ENCODE assay signal across 14 cellular contexts in the genomic region with DNA sequence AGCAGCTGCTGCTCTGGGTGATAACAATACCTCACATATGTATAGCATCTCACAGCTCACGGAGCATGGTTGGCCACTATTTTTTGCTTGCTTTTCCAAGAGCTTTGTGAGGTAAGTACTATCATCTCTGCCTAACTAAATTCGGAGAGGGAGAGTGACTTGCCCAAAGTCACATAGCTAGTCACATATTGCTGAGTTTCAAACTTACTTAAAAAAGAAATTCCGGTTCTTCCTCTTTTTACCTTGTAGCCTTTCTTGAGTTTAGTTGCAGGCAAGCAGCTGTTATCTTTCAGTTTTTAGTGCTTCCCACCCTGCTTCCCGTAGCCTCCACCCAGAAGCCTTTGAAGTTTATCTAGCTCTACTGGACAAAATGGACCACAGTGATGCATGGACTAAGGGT.
A peak's percentile ranks its signal among the peaks of the same experiment; 100 is the strongest.
DNase-seq lines count a peak whose midpoint lies in the region; ATAC-seq and TF ChIP-seq lines count a peak whose summit lies in the region.
"Had no signal": no experiment of that assay in that cellular context is flagged by ENCODE, and none has a peak within 500 bp of the region (broad histone marks: within the 10 kb centered on the region; RNA-seq: fewer than 3 reads in every experiment).

No MANE protein-coding gene starts in this region.

- H3K27me3 ChIP-seq in Peyer's patch, result no peaks in the 10 kb centered on the region

- TF ChIP-seq POLR2A in Peyer's patch (IDR thresholded peaks at IDR 0.05), result no peak

- H3K36me3 ChIP-seq in Peyer's patch, result no peaks in the 10 kb centered on the region

- no peak overlapping the region for H3K27ac ChIP-seq in Peyer's patch

- H3K9me3 ChIP-seq in Peyer's patch, result no peaks in the 10 kb centered on the region

- peak overlapping the region; percentile 16 for H3K4me3 ChIP-seq in GM12875 (ENCODE audit: low read depth, low read length)
- H3K4me3 ChIP-seq in Peyer's patch, result no peak overlapping the region
- H3K4me3 ChIP-seq: smooth muscle cell had no signal

- TF ChIP-seq CTCF in GM12875 (IDR thresholded peaks at IDR 0.05; ENCODE audit: borderline replicate concordance, insufficient read depth, low read depth, low read length) (no peak), Peyer's patch (IDR thresholded peaks at IDR 0.05) (no peak)

- peak; percentile 66 for ATAC-seq in GM19395 (IDR thresholded peaks at IDR 0.05; ENCODE audit: unreplicated experiment)
- peak; percentile 61 for ATAC-seq in HG02798 (IDR thresholded peaks at IDR 0.05; ENCODE audit: poor library complexity, unreplicated experiment)
- peak; percentile 60 for ATAC-seq in HG03565 (IDR thresholded peaks at IDR 0.05; ENCODE audit: unreplicated experiment)
- ATAC-seq: activated CD8-positive, alpha-beta T cell treated with anti-CD3 and anti-CD28 coated beads for 36 hours; naive thymus-derived CD8-positive, alpha-beta T cell had no signal

- DNase-seq in Peyer's patch (no peak), islet precursor cell (no peak)
- no peak for DNase-seq in activated CD4-positive, alpha-beta T cell treated with anti-CD3 and anti-CD28 coated beads, Interleukin-2, amount 50 U/mL, for 4 hours
- DNase-seq in stimulated activated naive CD4-positive, alpha-beta T cell (lab: John Stamatoyannopoulos, UW), result no peak
- DNase-seq: activated CD8-positive, alpha-beta T cell treated with anti-CD3 and anti-CD28 coated beads for 36 hours; activated naive CD8-positive, alpha-beta T cell treated with anti-CD3 and anti-CD28 coated beads for 36 hours; naive thymus-derived CD8-positive, alpha-beta T cell; NCI-H510A; SW 1271 had no signal

- no peaks in the 10 kb centered on the region for H3K4me1 ChIP-seq in Peyer's patch
